In the genomic region with DNA sequence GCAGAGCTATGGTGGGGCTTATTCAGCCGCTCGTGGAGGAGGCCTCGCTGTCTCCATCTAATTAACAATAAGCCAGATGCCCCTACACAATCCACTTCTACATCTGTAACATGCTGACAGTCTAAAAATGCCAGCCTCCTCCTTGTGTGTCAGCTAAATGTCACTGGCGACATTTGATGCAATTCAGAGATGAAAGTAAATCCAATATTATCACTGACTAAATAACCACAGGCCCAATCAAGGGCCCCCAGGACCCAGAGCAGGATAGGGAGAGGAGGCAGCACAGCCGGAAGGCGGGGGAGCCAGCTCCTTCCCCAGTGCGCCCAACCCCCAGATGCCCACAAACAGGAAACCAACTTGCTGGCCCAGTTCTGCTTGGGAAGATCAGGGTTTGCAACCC, we compare ENCODE assay signal across 21 cellular contexts.
"Had no signal": no experiment of that assay in that cellular context is flagged by ENCODE, and none has a peak within 500 bp of the region (broad histone marks: within the 10 kb centered on the region; RNA-seq: fewer than 3 reads in every experiment).

No MANE protein-coding gene starts in this region.

- H3K4me1 ChIP-seq: ascending aorta, breast epithelium, upper lobe of left lung had no signal

- H3K36me3 ChIP-seq: ascending aorta, breast epithelium, upper lobe of left lung had no signal

- H3K27me3 ChIP-seq: ascending aorta, upper lobe of left lung had no signal

- H3K4me3 ChIP-seq: ascending aorta, breast epithelium, skin epidermis, upper lobe of left lung had no signal

- H3K27ac ChIP-seq: ascending aorta, breast epithelium, skin epidermis, upper lobe of left lung had no signal

- DNase-seq: activated CD4-positive, alpha-beta T cell treated with anti-CD3 and anti-CD28 coated beads for 48 hours; activated CD8-positive, alpha-beta memory T cell treated with anti-CD3 and anti-CD28 coated beads for 24 hours; activated naive CD4-positive, alpha-beta T cell treated with Interleukin-2 at 50 U/mL for 16 hours; cerebellar nuclear complex; effector CD8-positive, alpha-beta T cell; foreskin fibroblast; glutamatergic neuron; kidney glomerular epithelial cell; left ventricle myocardium superior; nucleus accumbens; right cardiac atrium; stimulated activated CD4-positive, alpha-beta T cell treated with anti-CD3 and anti-CD28 coated beads, Interleukin-4, amount 100 ng/mL, for 24 hours; stimulated activated CD8-positive, alpha-beta memory T cell treated with anti-CD3 and anti-CD28 coated beads, Interleukin-4, amount 100 ng/mL, for 48 hours; stimulated activated naive CD4-positive, alpha-beta T cell treated with Interleukin-2 at 50 U/mL for 16 hours; T-helper 9 cell; upper lobe of left lung had no signal

- H3K9me3 ChIP-seq: ascending aorta had no signal

- ATAC-seq: left ventricle myocardium superior; natural killer cell treated with Interleukin-12 subunit alpha and Interleukin-12 subunit beta and Interleukin-15 and Interleukin-18, amount 100 ng/mL, for 72 hours; right cardiac atrium; WTC11 had no signal
